Comparison of ENCODE assay signal across 8 cellular contexts in the genomic region with DNA sequence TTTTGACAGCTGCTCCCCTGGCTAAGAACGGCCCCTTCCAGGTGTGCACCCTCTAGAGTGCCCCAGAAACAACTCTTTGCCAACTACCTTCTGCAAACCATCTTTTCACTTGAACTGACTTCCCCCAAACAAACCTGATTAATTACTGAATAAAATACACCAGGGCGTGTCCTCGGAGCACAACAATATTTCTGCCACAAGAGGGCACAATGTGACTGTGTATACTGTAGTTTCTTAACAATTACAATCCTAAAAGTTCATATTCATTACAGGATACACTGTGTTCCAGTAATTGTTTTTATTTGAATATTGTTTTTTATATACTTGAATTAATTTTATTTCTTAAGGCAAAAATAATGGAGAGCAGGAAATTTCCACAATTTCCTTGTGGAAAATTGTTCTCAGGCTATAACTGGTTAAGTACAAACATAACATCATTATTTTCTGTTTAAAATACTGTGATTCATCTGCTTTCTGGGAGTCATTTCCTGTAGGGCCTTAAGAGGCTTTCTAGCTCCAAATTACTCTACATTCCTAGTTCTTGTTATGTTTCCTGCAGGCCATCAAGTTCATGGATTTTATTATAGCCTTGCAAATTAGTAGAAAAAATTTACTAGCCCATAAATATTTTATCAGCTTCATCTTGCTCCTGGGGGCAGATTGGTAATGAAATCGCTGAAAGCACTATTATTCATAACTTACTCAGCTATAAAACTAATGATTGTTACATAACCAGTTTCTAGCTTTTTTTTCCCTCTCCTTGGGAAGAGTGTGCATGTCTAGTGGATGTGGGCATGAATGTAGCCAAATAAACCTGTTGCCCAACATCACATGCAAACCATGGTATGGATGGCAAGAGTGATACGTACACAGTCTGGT. TPM values are rescaled to one million over a fixed set of nuclear protein-coding genes. Genes with fewer than 3 reads are reported as not detected.
DNase-seq lines count a peak whose midpoint lies in the region; ATAC-seq, FAIRE-seq and TF ChIP-seq lines count a peak whose summit lies in the region.

No MANE protein-coding gene starts in this region.

- H3K36me3 ChIP-seq in ACC112 (ENCODE audit: insufficient read depth, low read length), result no peaks in the 10 kb centered on the region
- no peaks in the 10 kb centered on the region for H3K36me3 ChIP-seq in body of pancreas (replicated peaks in 1 of 2; ENCODE audit: insufficient read depth in 1 of 2, low read depth in 2 of 2)
- no peaks in the 10 kb centered on the region for H3K36me3 ChIP-seq in MG63

- H3K27me3 Mint-ChIP-seq in T-helper 2 cell treated with Interferon-gamma antibody and Interleukin-4, amounts not matched to agents 5 μg/mL and 100 μg/mL, for 36 hours (ENCODE audit: low read depth), result no peaks in the 10 kb centered on the region

- H3K27ac Mint-ChIP-seq in T-helper 2 cell treated with Interferon-gamma antibody and Interleukin-4, amounts not matched to agents 5 μg/mL and 100 μg/mL, for 36 hours, result no peak overlapping the region

- intact Hi-C loops in body of pancreas (cut with DNase I), result no loop called here

- DNase-seq in GM12892 (ENCODE audit: insufficient read length) (no peak), NCI-H1417 treated with DMSO at 0.1 percent for 48 hours (lab: John Stamatoyannopoulos, UW) (peak; percentile 16), body of pancreas (peak; percentile 49 to 67 (median 60)), inferior parietal cortex (ENCODE audit: extremely low spot score) (peak; percentile 90), MG63 (no peak)
- DNase-seq in T-helper 2 cell treated with Interferon-gamma antibody and Interleukin-4, amounts not matched to agents 5 μg/mL and 100 μg/mL, for 36 hours (ENCODE audit: low spot score), result peak; percentile 18
- DNase-seq in stimulated activated CD4-positive, alpha-beta T cell treated with anti-CD3 and anti-CD28 coated beads, Interleukin-1b, Interleukin-23, amount 100 ng/mL, for 4 hours (ENCODE audit: low read depth in 2 of 2), result peak; percentile 16 to 46

- TF ChIP-seq POLR2A in GM12892 (IDR thresholded peaks at IDR 0.05; ENCODE audit: low read depth, low read length), result no peak
- TF ChIP-seq POLR2A in body of pancreas (IDR thresholded peaks at IDR 0.05), result no peak

- H3K9me3 ChIP-seq in body of pancreas (no peaks in the 10 kb centered on the region), MG63 (peaks cover 10% of the 10 kb centered on the region)

- H3K27ac ChIP-seq in ACC112 (ENCODE audit: low read depth, low read length) (peak overlapping the region; percentile 97), body of pancreas (no peak overlapping the region)

- ATAC-seq in body of pancreas, result peak; percentile 63

- peak overlapping the region; percentile 74 for H2AFZ ChIP-seq in ACC112 (ENCODE audit: low read length, unreplicated experiment)

- peaks cover 36% of the 10 kb centered on the region for H3K4me1 ChIP-seq in ACC112 (ENCODE audit: control insufficient read depth, insufficient read depth, low read length, unreplicated experiment)
- no peaks in the 10 kb centered on the region for H3K4me1 ChIP-seq in body of pancreas

- no peaks in the 10 kb centered on the region for H3K36me3 Mint-ChIP-seq in T-helper 2 cell treated with Interferon-gamma antibody and Interleukin-4, amounts not matched to agents 5 μg/mL and 100 μg/mL, for 36 hours (ENCODE audit: low read depth)

- H3K79me2 ChIP-seq in ACC112 (ENCODE audit: control insufficient read depth, insufficient read depth, low read length, unreplicated experiment), result no peaks in the 10 kb centered on the region

- no peaks in the 10 kb centered on the region for H3K9me3 Mint-ChIP-seq in T-helper 2 cell treated with Interferon-gamma antibody and Interleukin-4, amounts not matched to agents 5 μg/mL and 100 μg/mL, for 36 hours

- H3K4me1 Mint-ChIP-seq in T-helper 2 cell treated with Interferon-gamma antibody and Interleukin-4, amounts not matched to agents 5 μg/mL and 100 μg/mL, for 36 hours (ENCODE audit: low read depth), result peaks cover 30% of the 10 kb centered on the region

- FAIRE-seq in GM12892 (lab: Jason Lieb, UNC), result peak; percentile 14

- H3K4me3 ChIP-seq in ACC112 (ENCODE audit: low read depth, low read length) (peak overlapping the region; percentile 18; the same call in 1 of the 2 replicates), body of pancreas (no peak overlapping the region), MG63 (no peak overlapping the region)

- TF ChIP-seq CTCF in body of pancreas (IDR thresholded peaks at IDR 0.05), result peak; percentile 52 to 91 (median 82)

- H3K27me3 ChIP-seq in ACC112 (ENCODE audit: insufficient read depth, low read length) (no peaks in the 10 kb centered on the region), body of pancreas (no peaks in the 10 kb centered on the region), MG63 (no peaks in the 10 kb centered on the region)

- no peak overlapping the region for H3K4me3 Mint-ChIP-seq in T-helper 2 cell treated with Interferon-gamma antibody and Interleukin-4, amounts not matched to agents 5 μg/mL and 100 μg/mL, for 36 hours

- WGBS in body of pancreas, 2 donors, result 9 to 16% methylated on average over 5 of the region's 5 CpGs

RNA-seq across cellular contexts. Expression of gene SLC22A16, which starts 51.9 kb away (rescaled TPM):
- polyA plus RNA-seq in GM12892 (2012; ENCODE audit: missing spikeins), result not detected
- not detected for total RNA-seq in body of pancreas
- not detected in 2 replicates for total RNA-seq in MG63 (2014; rRNA removed; shearing (Covaris generic); ENCODE audit: low replicate concordance)

Comparison
In these comparisons a context has a peak if more than half of its experiments do, and no peak if none do; other contexts are left out.
1. DNase-seq: peak in NCI-H1417 treated with DMSO at 0.1 percent for 48 hours (single experiment), T-helper 2 cell treated with Interferon-gamma antibody and Interleukin-4, amounts not matched to agents 5 μg/mL and 100 μg/mL, for 36 hours (single experiment), body of pancreas (4 of 4), inferior parietal cortex (single experiment) and stimulated activated CD4-positive, alpha-beta T cell treated with anti-CD3 and anti-CD28 coated beads, Interleukin-1b, Interleukin-23, amount 100 ng/mL, for 4 hours (2 of 2); none in GM12892 (single experiment) and MG63 (single experiment).